In the genomic region with DNA sequence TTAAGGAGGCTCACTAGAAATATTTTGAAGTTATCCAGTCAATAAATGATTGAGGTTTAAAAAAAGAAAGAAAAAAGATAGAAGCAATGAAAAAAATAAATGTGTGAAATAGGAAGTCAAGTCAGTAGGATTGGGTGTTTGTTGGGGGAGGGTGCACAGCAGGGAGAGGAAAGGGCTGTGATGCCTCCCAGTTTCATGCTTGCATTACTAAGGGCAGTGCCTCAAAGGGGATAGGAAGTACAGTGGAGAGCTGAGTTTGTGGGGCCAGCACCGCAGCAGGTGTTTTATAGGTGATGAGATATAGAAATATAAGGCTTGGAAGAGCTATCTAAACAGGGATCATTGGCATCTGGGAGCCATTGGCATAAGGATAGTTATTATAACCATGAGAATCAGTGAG, we compare ENCODE assay signal across 26 cellular contexts.
"Had no signal": no experiment of that assay in that cellular context is flagged by ENCODE, and none has a peak within 500 bp of the region (broad histone marks: within the 10 kb centered on the region; RNA-seq: fewer than 3 reads in every experiment).

No MANE protein-coding gene starts in this region.

- H3K9me3 ChIP-seq: lower lobe of right lung, pancreas, prostate gland, suprapubic skin, thoracic aorta, tibial artery, upper lobe of right lung had no signal

- DNase-seq: immature natural killer cell; kidney; left colon; left lung; lower lobe of right lung; mammary epithelial cell; mesenchymal stem cell; naive thymus-derived CD8-positive, alpha-beta T cell; nucleus accumbens; pancreas; retina; right cardiac atrium; stimulated activated CD4-positive, alpha-beta T cell treated with anti-CD3 and anti-CD28 coated beads, Interleukin-12 subunit alpha, Interleukin-12 subunit beta, amount 100 ng/mL, for 4 hours; stimulated activated CD4-positive, alpha-beta T cell treated with anti-CD3 and anti-CD28 coated beads, Interleukin-15, amount 100 ng/mL, for 24 hours; stimulated activated CD4-positive, alpha-beta T cell treated with anti-CD3 and anti-CD28 coated beads, Interleukin-4, amount 100 ng/mL, for 24 hours; stimulated activated naive CD4-positive, alpha-beta T cell; tibial artery; trophoblast cell; upper lobe of right lung had no signal

- H3K4me3 ChIP-seq: hepatocyte, left lung, lower lobe of right lung, pancreas, prostate gland, skin epidermis, suprapubic skin, thoracic aorta, tibial artery, upper lobe of right lung had no signal

- H3K27me3 ChIP-seq: hepatocyte, left lung, pancreas, suprapubic skin, tibial artery, upper lobe of right lung had no signal

- H3K36me3 ChIP-seq: left lung, lower lobe of right lung, pancreas, prostate gland, suprapubic skin, thoracic aorta, tibial artery, upper lobe of right lung had no signal

- ATAC-seq: left colon; left lung; lower lobe of right lung; naive thymus-derived CD8-positive, alpha-beta T cell; pancreas; right cardiac atrium; sciatic nerve; stimulated activated effector memory CD8-positive, alpha-beta T cell treated with anti-CD3 and anti-CD28 coated beads, Interleukin-12 subunit alpha, Interleukin-12 subunit beta, amount 100 ng/mL, for 72 hours; upper lobe of right lung had no signal

- H3K4me1 ChIP-seq: left lung, lower lobe of right lung, pancreas, prostate gland, suprapubic skin, tibial artery, upper lobe of right lung had no signal

- H3K27ac ChIP-seq: hepatocyte, left lung, lower lobe of right lung, pancreas, prostate gland, skin epidermis, suprapubic skin, thoracic aorta, tibial artery, upper lobe of right lung had no signal
